In the genomic region with DNA sequence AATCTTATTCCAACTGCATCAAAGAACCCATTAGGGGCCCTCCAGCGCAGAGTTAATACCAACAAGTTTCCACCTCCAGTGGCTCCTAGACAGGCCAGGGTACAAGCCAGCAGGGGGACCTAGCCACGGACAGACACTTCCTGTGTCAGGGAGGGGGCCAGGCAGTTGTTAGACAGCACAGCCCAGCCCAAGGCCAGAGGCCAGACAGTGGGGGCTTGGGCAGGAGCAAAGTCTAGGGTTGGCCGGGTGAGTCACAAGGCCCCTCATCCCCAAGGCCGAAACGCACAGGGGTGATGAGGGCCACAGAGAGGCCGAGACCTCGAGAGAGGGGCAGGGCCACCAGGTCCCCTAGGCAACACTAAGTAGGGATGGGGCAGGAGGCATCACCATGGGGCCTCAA, we compare ENCODE assay signal across 17 cellular contexts. TPM values are rescaled to one million over a fixed set of nuclear protein-coding genes. Genes with fewer than 3 reads are reported as not detected.
DNase-seq lines count a peak whose midpoint lies in the region; ATAC-seq and TF ChIP-seq lines count a peak whose summit lies in the region.
"Had no signal": no experiment of that assay in that cellular context is flagged by ENCODE, and none has a peak within 500 bp of the region (broad histone marks: within the 10 kb centered on the region; RNA-seq: fewer than 3 reads in every experiment).

No MANE protein-coding gene starts in this region.

- H3K27ac Mint-ChIP-seq in H9: no peak overlapping the region
- H3K27ac Mint-ChIP-seq: CD14-positive monocyte; CD8-positive, alpha-beta T cell; GM23338; IgD-negative memory B cell had no signal

- no peak overlapping the region for H2AFZ ChIP-seq in H9 (ENCODE audit: low read length)
- H2AFZ ChIP-seq: GM23338 had no signal

- H3K4ac ChIP-seq in H9 (ENCODE audit: low read depth, low read length): no peak overlapping the region

- ATAC-seq in upper lobe of right lung: peak; percentile 37
- ATAC-seq in GM18909 (IDR thresholded peaks at IDR 0.05; ENCODE audit: poor library complexity, unreplicated experiment): no peak
- ATAC-seq: CD8-positive, alpha-beta T cell; GM23338; HCT116 had no signal

- no peak overlapping the region for H2BK20ac ChIP-seq in H9 (ENCODE audit: low read depth, low read length, poor library complexity, severe bottlenecking)

- DNase-seq in H9 (peak; percentile 36), brain microvascular endothelial cell (no peak), islet precursor cell (peak; percentile 70), upper lobe of right lung (no peak), NCI-H226 (no peak), testis (no peak)
- DNase-seq: CD8-positive, alpha-beta T cell; COR-L47; DMS153; DMS79 treated with DMSO at 0.1 percent for 48 hours; EL had no signal

- no peak overlapping the region for H2BK12ac ChIP-seq in H9 (ENCODE audit: insufficient read length, low read depth, low read length)

- no peak overlapping the region for H3T11ph ChIP-seq in H9 (ENCODE audit: low read length)

- no peak for TF ChIP-seq POLR2A in testis (IDR thresholded peaks at IDR 0.05)

- H3K4me3 ChIP-seq in brain microvascular endothelial cell (ENCODE audit: low read depth, low read length) (no peak overlapping the region), upper lobe of right lung (no peak overlapping the region), testis (no peak overlapping the region)
- H3K4me3 ChIP-seq: GM23338 had no signal

- TF ChIP-seq CTCF in H9 (conservative IDR thresholded peaks at IDR 0.05) (no peak), brain microvascular endothelial cell (IDR thresholded peaks at IDR 0.05; ENCODE audit: low read depth, low read length, missing control alignments) (peak; percentile 5), upper lobe of right lung (IDR thresholded peaks at IDR 0.05) (no peak), testis (IDR thresholded peaks at IDR 0.05) (no peak)

- H3K36me3 ChIP-seq in brain microvascular endothelial cell (replicated peaks) (no peaks in the 10 kb centered on the region), upper lobe of right lung (no peaks in the 10 kb centered on the region), testis (ENCODE audit: low read depth, missing control alignments) (no peaks in the 10 kb centered on the region)

- peaks cover 24 to 38% (median 26%) of the 10 kb centered on the region in 3 experiments for H3K36me3 Mint-ChIP-seq in H9 (ENCODE audit: insufficient read depth in 1 of 3, low read depth in 3 of 3)
- H3K36me3 Mint-ChIP-seq: CD14-positive monocyte; CD8-positive, alpha-beta T cell had no signal

- no CpG with 5 or more reads among the region's 7 CpGs for WGBS in H9 (ENCODE audit: extremely low coverage, insufficient read length, low lambda C conversion rate)
- 77 to 78% methylated on average over 7 of the region's 7 CpGs for WGBS in testis, 2 donors

- no peak overlapping the region for H3K23ac ChIP-seq in H9 (ENCODE audit: insufficient read length, low read depth, low read length)

- in situ Hi-C loops in brain microvascular endothelial cell (cut with HindIII; ENCODE audit: low pct_ligation_motif_present, low sequenced_read_pairs): no loop called here

- no peaks in the 10 kb centered on the region for H3K79me1 ChIP-seq in H9 (ENCODE audit: insufficient read depth, low read depth, low read length, poor library complexity, severe bottlenecking)

- H3K4me1 Mint-ChIP-seq in H9: peaks cover 0 to 12% of the 10 kb centered on the region in 2 experiments; a peak in 2 of 4 replicates
- H3K4me1 Mint-ChIP-seq: CD14-positive monocyte, GM23338, IgD-negative memory B cell had no signal

- H2BK15ac ChIP-seq in H9 (ENCODE audit: low read depth, low read length): no peak overlapping the region

- intact Hi-C loops in upper lobe of right lung (cut with DNase I) (no loop called here), testis (cut with DNase I; ENCODE audit: low total_unique reads) (no loop called here)

- H3K14ac ChIP-seq in H9 (ENCODE audit: insufficient read depth, low read length): no peak overlapping the region

- H3K27me3 ChIP-seq in H9 (ENCODE audit: insufficient read depth, low read length) (no peaks in the 10 kb centered on the region), brain microvascular endothelial cell (replicated peaks) (no peaks in the 10 kb centered on the region), upper lobe of right lung (peaks cover 6% of the 10 kb centered on the region), testis (no peaks in the 10 kb centered on the region)

- no peaks in the 10 kb centered on the region for H3K23me2 ChIP-seq in H9 (ENCODE audit: insufficient read length, low read depth, low read length, poor library complexity, severe bottlenecking)

- H2BK5ac ChIP-seq in H9 (ENCODE audit: insufficient read length, low read length): no peak overlapping the region

- H3K4me2 ChIP-seq in H9 (ENCODE audit: insufficient read depth, insufficient read length, low read length): no peak overlapping the region
- H3K4me2 ChIP-seq: GM23338 had no signal

- H2AK5ac ChIP-seq in H9 (ENCODE audit: insufficient read length, low read length): no peak overlapping the region

- H4K8ac ChIP-seq in H9 (replicated peaks; ENCODE audit: insufficient read length, low read depth, low read length): no peak overlapping the region

- no peak overlapping the region for H3K4me3 Mint-ChIP-seq in H9
- H3K4me3 Mint-ChIP-seq: CD14-positive monocyte; CD8-positive, alpha-beta T cell; GM23338; IgD-negative memory B cell had no signal

- no peak overlapping the region for H3K27ac ChIP-seq in H9 (ENCODE audit: insufficient read length, low read depth, low read length)
- no peak overlapping the region for H3K27ac ChIP-seq in brain microvascular endothelial cell
- no peak overlapping the region for H3K27ac ChIP-seq in upper lobe of right lung
- H3K27ac ChIP-seq in testis: no peak overlapping the region
- H3K27ac ChIP-seq: 22Rv1 had no signal

- H3K9me3 ChIP-seq in H9 (ENCODE audit: control insufficient read depth, low read depth, low read length) (peaks cover 24% of the 10 kb centered on the region), upper lobe of right lung (peaks cover 39% of the 10 kb centered on the region), testis (no peaks in the 10 kb centered on the region)

- H3K9me3 Mint-ChIP-seq in H9: peaks cover 49 to 53% of the 10 kb centered on the region in 2 experiments

- H4K20me1 ChIP-seq in H9 (ENCODE audit: control insufficient read depth, insufficient read depth, insufficient read length): no peaks in the 10 kb centered on the region

- H3K79me2 ChIP-seq in H9 (ENCODE audit: insufficient read depth, low read length): no peaks in the 10 kb centered on the region

- H4K5ac ChIP-seq in H9 (ENCODE audit: insufficient read length, low read depth, low read length): no peak overlapping the region

- H2BK120ac ChIP-seq in H9 (ENCODE audit: low read depth, low read length, poor library complexity, severe bottlenecking): no peak overlapping the region

- no peak overlapping the region for H3K9ac ChIP-seq in H9 (ENCODE audit: extremely low read depth, insufficient read length, low read length)

- H3K18ac ChIP-seq in H9 (ENCODE audit: insufficient read length, low read depth, low read length): no peak overlapping the region

- no peak overlapping the region for H3K56ac ChIP-seq in H9 (ENCODE audit: insufficient read length, low read depth, low read length)

- H4K91ac ChIP-seq in H9 (ENCODE audit: insufficient read length, low read depth, low read length): no peak overlapping the region

- H3K27me3 Mint-ChIP-seq in H9 (ENCODE audit: low read depth): peaks cover 1% of the 10 kb centered on the region; the same call in 1 of the 2 replicates

- H3K4me1 ChIP-seq in H9 (ENCODE audit: insufficient read depth, low read length): no peaks in the 10 kb centered on the region; the same call in 1 of the 2 replicates
- no peaks in the 10 kb centered on the region for H3K4me1 ChIP-seq in upper lobe of right lung
- H3K4me1 ChIP-seq in testis: no peaks in the 10 kb centered on the region

RNA-seq across cellular contexts. Expression of gene OPTN, which starts 19.3 kb away (rescaled TPM):
- 13.6 and 16.1 TPM in 2 replicates for total RNA-seq in H9 (2021)
- total RNA-seq in upper lobe of right lung: 61.5 TPM
- total RNA-seq in testis: 100 to 1,000 TPM in 1 of 2 donors, 10 to 100 TPM in 1; 87.5 to 109 TPM
- 130 TPM for polyA plus RNA-seq in testis (ENCODE audit: insufficient read depth, low read depth, low replicate concordance)

Comparison
In these comparisons a context has a peak if more than half of its experiments do, and no peak if none do; other contexts are left out.
1. DNase-seq: peak in H9 (single experiment) and islet precursor cell (single experiment); none in brain microvascular endothelial cell (single experiment), upper lobe of right lung (single experiment), NCI-H226 (single experiment) and testis (single experiment).